Comparison of ENCODE assay signal across 12 cellular contexts in the genomic region with DNA sequence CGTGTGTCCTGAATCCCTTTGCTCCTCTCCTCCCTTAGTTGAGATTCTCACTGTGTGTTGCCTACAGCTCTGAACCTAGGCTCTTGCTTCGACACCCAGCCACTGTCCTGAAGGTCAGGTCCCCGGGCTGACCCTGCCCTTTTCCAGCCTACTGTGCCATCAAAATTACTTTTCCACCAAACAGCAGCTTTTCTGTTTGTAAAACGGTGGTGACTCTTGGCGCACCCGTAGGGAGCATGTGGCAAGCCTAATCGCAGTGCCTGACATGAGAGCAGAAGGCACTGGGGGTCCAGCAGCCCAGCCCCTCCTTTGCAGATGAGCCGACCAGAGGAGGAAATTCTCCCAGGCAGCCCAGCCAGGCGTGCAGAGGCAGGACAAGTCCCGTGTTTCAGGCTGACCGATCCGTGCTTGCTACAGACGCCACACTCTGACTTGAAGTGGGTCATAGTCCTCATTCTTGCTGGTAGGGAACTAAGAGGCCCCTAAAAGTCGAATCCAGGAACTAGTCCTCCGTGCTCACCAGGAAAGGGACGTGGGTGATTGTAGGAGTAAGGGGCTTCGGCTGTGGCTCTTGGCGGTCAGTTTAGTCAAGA.
"Had no signal": no experiment of that assay in that cellular context is flagged by ENCODE, and none has a peak within 500 bp of the region (broad histone marks: within the 10 kb centered on the region; RNA-seq: fewer than 3 reads in every experiment).

No MANE protein-coding gene starts in this region.

- H3K36me3 ChIP-seq: right lobe of liver, transverse colon had no signal

- H3K4me3 ChIP-seq: right lobe of liver, transverse colon had no signal

- DNase-seq: activated B cell treated with CpG ODN at 0.5 μM for 24 hours; activated CD4-positive, alpha-beta T cell treated with anti-CD3 and anti-CD28 coated beads, Interleukin-2, amount 10 ng/mL, durations not matched to agents 7 days and 5 days; activated CD8-positive, alpha-beta memory T cell treated with anti-CD3 and anti-CD28 coated beads for 24 hours; activated naive CD4-positive, alpha-beta T cell treated with Interleukin-2 at 50 U/mL for 16 hours; cerebellar nuclear complex; endodermal cell; immature natural killer cell; mesendoderm; T-helper 9 cell; transverse colon had no signal

- H3K27me3 ChIP-seq: right lobe of liver, transverse colon had no signal

- ATAC-seq: stimulated activated effector memory CD8-positive, alpha-beta T cell treated with anti-CD3 and anti-CD28 coated beads, Interleukin-12 subunit alpha, Interleukin-12 subunit beta, amount 100 ng/mL, for 72 hours had no signal

- H3K9me3 ChIP-seq: right lobe of liver, transverse colon had no signal

- H3K27ac ChIP-seq: right lobe of liver, transverse colon had no signal
